In the genomic region with DNA sequence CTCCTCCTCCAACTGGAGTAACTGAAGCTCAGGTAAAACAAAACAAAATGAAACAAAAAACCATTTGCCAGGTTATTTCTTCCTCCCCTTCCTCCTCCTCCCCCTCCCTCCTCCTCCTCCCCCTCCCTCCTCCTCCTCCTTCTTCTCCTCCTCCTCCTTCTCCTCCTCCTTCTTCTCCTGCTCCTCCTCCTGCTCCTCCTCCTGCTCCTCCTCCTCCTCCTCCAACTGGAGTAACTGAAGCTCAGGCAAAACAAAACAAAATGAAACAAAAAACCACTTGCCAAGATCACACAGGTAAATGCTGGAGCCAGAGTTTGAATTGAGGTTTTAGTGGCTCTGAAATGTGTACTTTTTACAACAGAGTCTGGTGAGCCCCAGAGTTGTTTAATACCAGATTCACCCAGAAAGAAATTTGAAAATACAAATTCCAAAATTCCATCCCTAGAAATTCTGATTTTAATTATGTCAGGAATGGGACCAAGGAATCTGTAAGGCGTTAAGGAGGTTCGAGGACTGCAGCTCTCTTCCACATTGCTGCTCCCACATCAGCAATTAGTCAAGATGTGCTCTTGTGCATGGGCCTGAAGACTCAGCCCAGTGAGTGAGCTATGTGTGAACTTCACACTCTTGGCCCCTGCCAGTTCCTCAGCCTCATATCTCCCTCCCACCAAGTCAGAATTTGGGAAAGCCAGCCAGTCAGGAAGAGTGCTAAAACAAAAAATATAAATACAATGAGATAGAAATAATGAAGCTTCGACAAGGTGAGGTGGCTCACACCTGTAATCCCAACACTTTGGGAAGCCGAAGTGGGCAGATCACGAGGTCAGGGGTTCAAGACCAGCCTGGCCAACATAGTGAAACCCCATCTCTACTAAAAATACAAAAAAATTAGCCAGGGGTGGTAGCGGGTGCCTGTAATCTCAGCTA, we compare ENCODE assay signal across 10 cellular contexts. TPM values are rescaled to one million over a fixed set of nuclear protein-coding genes. Genes with fewer than 3 reads are reported as not detected.
DNase-seq lines count a peak whose midpoint lies in the region; ATAC-seq and TF ChIP-seq lines count a peak whose summit lies in the region.
"Had no signal": no experiment of that assay in that cellular context is flagged by ENCODE, and none has a peak within 500 bp of the region (broad histone marks: within the 10 kb centered on the region; RNA-seq: fewer than 3 reads in every experiment).

No MANE protein-coding gene starts in this region.

- peak overlapping the region; percentile 29; the same call in 1 of the 2 replicates for H3K4me3 ChIP-seq in PC-9
- no peak overlapping the region for H3K4me3 ChIP-seq in fibroblast of lung (replicated peaks in 1 of 4; ENCODE audit: control extremely low read depth in 1 of 4, insufficient read depth in 1 of 4, low read depth in 3 of 4, low read length in 4 of 4)
- no peak overlapping the region for H3K4me3 ChIP-seq in parathyroid adenoma (ENCODE audit: low read depth, low read length)
- peak overlapping the region in 1 of 4 donors; percentile 13 for H3K4me3 ChIP-seq in upper lobe of left lung
- no peak overlapping the region for H3K4me3 ChIP-seq in tibial artery

- WGBS in upper lobe of left lung, 2 donors: 87 to 91% methylated on average over 6 of the region's 6 CpGs

- H3K27me3 ChIP-seq in PC-9 (ENCODE audit: insufficient read depth, low read depth) (no peaks in the 10 kb centered on the region), fibroblast of lung (ENCODE audit: control insufficient read depth, insufficient read depth, low read length) (no peaks in the 10 kb centered on the region), parathyroid adenoma (ENCODE audit: control insufficient read depth, insufficient read depth, low read length) (no peaks in the 10 kb centered on the region), upper lobe of left lung (no peaks in the 10 kb centered on the region), tibial artery (no peaks in the 10 kb centered on the region)

- intact Hi-C loops in PC-9 (cut with micrococcal nuclease; ENCODE audit: unreplicated experiment): no loop called here
- intact Hi-C loops in tibial artery (cut with DNase I; ENCODE audit: low total_unique reads): no loop called here

- H3K4me1 ChIP-seq in PC-9 (replicated peaks; ENCODE audit: insufficient read depth) (peaks cover 14% of the 10 kb centered on the region), fibroblast of lung (ENCODE audit: control insufficient read depth, extremely low read depth, insufficient read depth, low read length) (no peaks in the 10 kb centered on the region), parathyroid adenoma (no peaks in the 10 kb centered on the region), upper lobe of left lung (peaks cover 0 to 6% (median 0%) of the 10 kb centered on the region in 4 donors), tibial artery (no peaks in the 10 kb centered on the region)

- no peaks in the 10 kb centered on the region for H3K9me2 ChIP-seq in PC-9 (ENCODE audit: insufficient read depth)

- DNase-seq in H4 (ENCODE audit: low spot score): peak; percentile 51
- peak in 1 of 2 experiments; percentile 39 for DNase-seq in PC-9
- peak; percentile 17 to 21 for DNase-seq in fibroblast of lung (ENCODE audit: low read depth in 2 of 2)
- no peak for DNase-seq in upper lobe of left lung
- no peak for DNase-seq in tibial artery
- DNase-seq in cerebellar nuclear complex (lab: John Stamatoyannopoulos, UW): no peak
- DNase-seq: amygdala; stimulated activated CD4-positive, alpha-beta T cell treated with anti-CD3 and anti-CD28 coated beads, Interleukin-4, amount 100 ng/mL, for 24 hours; substantia nigra had no signal

- no peak for TF ChIP-seq POLR2A in upper lobe of left lung (IDR thresholded peaks at IDR 0.05)

- H3K4me2 ChIP-seq in PC-9 (peak overlapping the region; percentile 66), fibroblast of lung (ENCODE audit: extremely low read depth, insufficient read depth, low read length) (no peak overlapping the region), parathyroid adenoma (ENCODE audit: low read length) (peak overlapping the region; percentile 26)

- no peaks in the 10 kb centered on the region for H3K36me3 ChIP-seq in PC-9 (ENCODE audit: low read depth)
- no peaks in the 10 kb centered on the region for H3K36me3 ChIP-seq in fibroblast of lung (ENCODE audit: control insufficient read depth, insufficient read depth, low read length)
- no peaks in the 10 kb centered on the region for H3K36me3 ChIP-seq in parathyroid adenoma (ENCODE audit: control insufficient read depth, insufficient read depth, low read length)
- H3K36me3 ChIP-seq in upper lobe of left lung: no peaks in the 10 kb centered on the region
- no peaks in the 10 kb centered on the region for H3K36me3 ChIP-seq in tibial artery

- BruUV-seq in PC-9 (replicated peaks; lab: Mats Ljungman, UMichigan): no TSS peak

- POLR2A ChIA-PET in PC-9 (lab: Charles Lee; ENCODE audit: unreplicated experiment): interaction anchor here (0.8 to 1.1 kb wide), 4 partner anchors 19 to 50 kb away, joined by 4 to 18 read pairs (median 8); partner anchors contain the start of genes AQR and ZNF770

- CTCF ChIA-PET in PC-9 (lab: Charles Lee): interaction anchor here (0.6 to 1.4 kb wide), 8 partner anchors 13 to 1741 kb away, joined by 4 to 22 read pairs (median 5); partner anchors contain the start of genes AQR and ZNF770

- H4K20me1 ChIP-seq in PC-9 (ENCODE audit: insufficient read depth) (no peaks in the 10 kb centered on the region), fibroblast of lung (ENCODE audit: control insufficient read depth, extremely low read depth, insufficient read depth, low read length) (no peaks in the 10 kb centered on the region)

- TF ChIP-seq CTCF in PC-9 (conservative IDR thresholded peaks at IDR 0.05): no peak
- TF ChIP-seq CTCF in fibroblast of lung (conservative IDR thresholded peaks at IDR 0.05 in 1 of 2, IDR thresholded peaks at IDR 0.05 in 1 of 2; ENCODE audit: low read depth in 1 of 2, low read length in 2 of 2): no peak
- TF ChIP-seq CTCF in parathyroid adenoma (IDR thresholded peaks at IDR 0.05): no peak
- no peak for TF ChIP-seq CTCF in upper lobe of left lung (IDR thresholded peaks at IDR 0.05)
- no peak for TF ChIP-seq CTCF in tibial artery (IDR thresholded peaks at IDR 0.05)

- H3K79me2 ChIP-seq in PC-9 (ENCODE audit: low read depth) (no peaks in the 10 kb centered on the region), fibroblast of lung (ENCODE audit: control insufficient read depth, insufficient read depth, low read length) (no peaks in the 10 kb centered on the region), parathyroid adenoma (no peaks in the 10 kb centered on the region)

- no peaks in the 10 kb centered on the region for H3K9me3 ChIP-seq in PC-9 (ENCODE audit: insufficient read depth, low read depth)
- H3K9me3 ChIP-seq in fibroblast of lung (ENCODE audit: control insufficient read depth, insufficient read depth, low read depth, low read length): no peaks in the 10 kb centered on the region
- no peaks in the 10 kb centered on the region for H3K9me3 ChIP-seq in parathyroid adenoma (ENCODE audit: control insufficient read depth, low read length)
- H3K9me3 ChIP-seq in upper lobe of left lung: no peaks in the 10 kb centered on the region
- H3K9me3 ChIP-seq in tibial artery: no peaks in the 10 kb centered on the region

- H3K9ac ChIP-seq in fibroblast of lung (ENCODE audit: insufficient read depth, low read length) (no peak overlapping the region), parathyroid adenoma (no peak overlapping the region)

- H2AFZ ChIP-seq in PC-9: 0 out of 2 replicates have a peak overlapping the region, but pooled peaks have one; percentile 52
- peak overlapping the region; percentile 67 for H2AFZ ChIP-seq in fibroblast of lung (ENCODE audit: low read length)
- H2AFZ ChIP-seq in parathyroid adenoma: no peak overlapping the region

- no peak for ATAC-seq in upper lobe of left lung (ENCODE audit: low FRiP score in 2 of 2)

- no peak for TF ChIP-seq EP300 in upper lobe of left lung (IDR thresholded peaks at IDR 0.05)

- no peaks in the 10 kb centered on the region for H3F3A ChIP-seq in PC-9 (ENCODE audit: insufficient read depth, low read depth)

- no peak overlapping the region for H3K27ac ChIP-seq in PC-9
- no peak overlapping the region for H3K27ac ChIP-seq in fibroblast of lung (ENCODE audit: insufficient read depth, low read length)
- H3K27ac ChIP-seq in parathyroid adenoma: no peak overlapping the region
- H3K27ac ChIP-seq in upper lobe of left lung: peak overlapping the region in 1 of 4 donors; percentile 35
- no peak overlapping the region for H3K27ac ChIP-seq in tibial artery

RNA-seq across cellular contexts. Expression of gene ZNF770, which starts 31.6 kb away (rescaled TPM):
- 12.7 and 16.4 TPM in 2 replicates for total RNA-seq in H4 (2014; rRNA removed; shearing (Covaris generic))
- total RNA-seq in PC-9 (2021) (25.9 and 34.0 TPM in 2 replicates), fibroblast of lung (43.4 and 44.6 TPM in 2 replicates), upper lobe of left lung (10 to 100 TPM in 4 of 6 donors, 1 to 10 TPM in 2; 6.4 to 28.2 (median 21.7) TPM)
- 20.3 and 27.9 TPM in 2 replicates for polyA plus RNA-seq in fibroblast of lung
- polyA plus RNA-seq in fibroblast of lung (2012): 8.8 and 13.8 TPM in 2 replicates
- 3.1 and 4.8 TPM in 2 replicates for polyA minus RNA-seq in fibroblast of lung (ENCODE audit: low replicate concordance)

RNA-seq across cellular contexts. Expression of gene AQR, which starts 50.1 kb away (rescaled TPM):
- 13.9 and 25.4 TPM in 2 replicates for total RNA-seq in H4 (2014; rRNA removed; shearing (Covaris generic))
- 24.1 and 33.6 TPM in 2 replicates for total RNA-seq in PC-9 (2021)
- 18.2 and 19.7 TPM in 2 replicates for total RNA-seq in fibroblast of lung
- polyA plus RNA-seq in fibroblast of lung: 33.0 and 37.4 TPM in 2 replicates
- 13.2 and 14.5 TPM in 2 replicates for polyA plus RNA-seq in fibroblast of lung (2012)
- polyA minus RNA-seq in fibroblast of lung (ENCODE audit: low replicate concordance): 4.4 and 4.5 TPM in 2 replicates
- total RNA-seq in upper lobe of left lung: 10 to 100 TPM in 5 of 6 donors, 1 to 10 TPM in 1; 9.9 to 40.2 (median 22.6) TPM

Comparison
In these comparisons a context has a peak if more than half of its experiments do, and no peak if none do; other contexts are left out.
1. DNase-seq: peak in H4 (single experiment) and fibroblast of lung (2 of 2); none in upper lobe of left lung (0 of 2), tibial artery (0 of 2) and cerebellar nuclear complex (0 of 2).